In the genomic region with DNA sequence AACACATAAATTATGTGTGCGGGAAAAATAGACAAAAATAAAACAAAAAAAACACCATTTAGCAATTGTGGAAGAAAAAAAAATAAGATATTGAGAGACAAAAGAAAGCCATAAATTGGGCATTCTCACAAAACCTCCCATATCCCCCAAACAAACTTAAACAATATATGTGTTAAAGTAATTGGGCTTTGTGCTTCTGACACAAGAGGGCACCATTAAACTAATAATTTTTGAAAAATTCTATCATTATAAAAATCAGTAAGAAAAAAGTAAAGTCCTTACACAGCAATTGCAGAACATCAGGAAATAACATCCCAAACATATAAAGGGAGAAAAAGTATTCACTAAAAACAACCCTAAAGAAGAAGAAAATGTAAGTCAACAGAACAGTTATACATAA, we compare ENCODE assay signal across 15 cellular contexts.
DNase-seq lines count a peak whose midpoint lies in the region; ATAC-seq, FAIRE-seq and TF ChIP-seq lines count a peak whose summit lies in the region.
"Had no signal": no experiment of that assay in that cellular context is flagged by ENCODE, and none has a peak within 500 bp of the region (broad histone marks: within the 10 kb centered on the region; RNA-seq: fewer than 3 reads in every experiment).

No MANE protein-coding gene starts in this region.

- no peak overlapping the region for H4K8ac ChIP-seq in mesenchymal stem cell (ENCODE audit: low read length)

- no peaks in the 10 kb centered on the region for H3K9me3 Mint-ChIP-seq in MCF 10A (ENCODE audit: unreplicated experiment)
- no peaks in the 10 kb centered on the region for H3K9me3 Mint-ChIP-seq in brain

- no peak overlapping the region for H3K4ac ChIP-seq in mesenchymal stem cell (ENCODE audit: low read depth in 1 of 2, low read length in 2 of 2)

- TF ChIP-seq CTCF in MCF 10A (IDR thresholded peaks at IDR 0.05; ENCODE audit: unreplicated experiment) (peak; percentile 44), breast epithelium (IDR thresholded peaks at IDR 0.05) (no peak), brain (conservative IDR thresholded peaks at IDR 0.05) (peak; percentile 49 to 59)

- no peak overlapping the region for H3K27ac ChIP-seq in breast epithelium
- H3K27ac ChIP-seq in mesenchymal stem cell (ENCODE audit: low read length, poor library complexity, severe bottlenecking): no peak overlapping the region

- POLR2A ChIA-PET in MCF 10A (lab: Yijun Ruan, JAX): no interaction called here

- no TSS peak for BruUV-seq in MCF 10A (replicated peaks; lab: Mats Ljungman, UMichigan)

- H2BK15ac ChIP-seq in mesenchymal stem cell (ENCODE audit: low read depth, poor library complexity, severe bottlenecking): no peak overlapping the region

- H3K27me3 Mint-ChIP-seq in MCF 10A (ENCODE audit: insufficient read depth, unreplicated experiment) (no peaks in the 10 kb centered on the region), brain (no peaks in the 10 kb centered on the region)

- H3K9me3 ChIP-seq in breast epithelium (no peaks in the 10 kb centered on the region), mesenchymal stem cell (ENCODE audit: control insufficient read depth, low read length) (no peaks in the 10 kb centered on the region)

- H2AK5ac ChIP-seq in mesenchymal stem cell (ENCODE audit: low read length, severe bottlenecking): no peak overlapping the region

- H3K36me3 ChIP-seq in breast epithelium: peaks cover 10% of the 10 kb centered on the region
- H3K36me3 ChIP-seq in mesenchymal stem cell (ENCODE audit: control insufficient read depth in 1 of 2, insufficient read depth in 2 of 2, low read depth in 1 of 2, low read length in 2 of 2): no peaks in the 10 kb centered on the region

- TF ChIP-seq POLR2A in breast epithelium (IDR thresholded peaks at IDR 0.05): no peak

- H4K91ac ChIP-seq in mesenchymal stem cell (ENCODE audit: low read length): no peak overlapping the region

- peak; percentile 20 for DNase-seq in MCF 10A (ENCODE audit: unreplicated experiment)
- no peak for DNase-seq in breast epithelium (ENCODE audit: low spot score in 2 of 2)
- peak; percentile 4 for DNase-seq in NCI-H1694 (lab: John Stamatoyannopoulos, UW)
- peak; percentile 2 for DNase-seq in urothelium cell line (ENCODE audit: low spot score)
- no peak for DNase-seq in mesenchymal stem cell
- no peak for DNase-seq in stimulated activated CD4-positive, alpha-beta T cell treated with anti-CD3 and anti-CD28 coated beads, Interleukin-4, amount 100 ng/mL, for 4 hours
- DNase-seq: amygdala; EL; SIG-M5; stimulated activated CD4-positive, alpha-beta T cell treated with anti-CD3 and anti-CD28 coated beads, Interleukin-2, amount 100 ng/mL, for 48 hours; stimulated activated naive CD8-positive, alpha-beta T cell treated with anti-CD3 and anti-CD28 coated beads, Interleukin-15, Interleukin-2, amounts not matched to agents 100 U/mL and 50 U/mL, for 24 hours had no signal

- H3K4me3 Mint-ChIP-seq in MCF 10A (ENCODE audit: unreplicated experiment) (no peak overlapping the region), brain (no peak overlapping the region)

- H2AFZ ChIP-seq in mesenchymal stem cell (ENCODE audit: low read depth, low read length): no peak overlapping the region

- H3K79me1 ChIP-seq in mesenchymal stem cell (replicated peaks; ENCODE audit: low read length, poor library complexity, severe bottlenecking): no peaks in the 10 kb centered on the region

- no peak overlapping the region for H3K23ac ChIP-seq in mesenchymal stem cell (ENCODE audit: low read length in 2 of 2)

- H3K4me1 Mint-ChIP-seq in MCF 10A (ENCODE audit: insufficient read depth, unreplicated experiment): no peaks in the 10 kb centered on the region
- no peaks in the 10 kb centered on the region for H3K4me1 Mint-ChIP-seq in brain

- CTCF ChIA-PET in MCF 10A (lab: Yijun Ruan, JAX): interaction anchor here (0.6 to 0.9 kb wide), 10 partner anchors 34 to 1548 kb away, joined by 3 to 5 read pairs (median 3); no protein-coding TSS in a partner anchor

- H2BK12ac ChIP-seq in mesenchymal stem cell (ENCODE audit: low read length in 2 of 2): no peak overlapping the region

- H3K4me2 ChIP-seq in mesenchymal stem cell (ENCODE audit: low read length, poor library complexity, severe bottlenecking): no peak overlapping the region

- H3K4me3 ChIP-seq in breast epithelium (no peak overlapping the region), mesenchymal stem cell (ENCODE audit: insufficient read depth in 1 of 2, low read depth in 1 of 2, low read length in 2 of 2) (no peak overlapping the region)

- H3K18ac ChIP-seq in mesenchymal stem cell (ENCODE audit: low read depth in 1 of 2, low read length in 2 of 2): no peak overlapping the region

- no peak overlapping the region for H2BK5ac ChIP-seq in mesenchymal stem cell (ENCODE audit: low read depth, low read length, poor library complexity, severe bottlenecking)

- no peak overlapping the region for H3K14ac ChIP-seq in mesenchymal stem cell (ENCODE audit: low read length in 2 of 2)

- intact Hi-C loops in MCF 10A (cut with micrococcal nuclease) (loop anchor here (1.0 to 5.0 kb wide), 3 partner anchors 188 to 1059 kb away; no protein-coding TSS in a partner anchor), breast epithelium (cut with DNase I; ENCODE audit: low total_unique reads) (no loop called here)

- H3K9ac ChIP-seq in mesenchymal stem cell (ENCODE audit: low read length): no peak overlapping the region

- H3K27ac Mint-ChIP-seq in MCF 10A (ENCODE audit: low read depth, unreplicated experiment) (no peak overlapping the region), brain (no peak overlapping the region)

- no CpG with 5 or more reads among the region's 1 CpG for WGBS in mesenchymal stem cell

- no peak for ATAC-seq in HG03139 (IDR thresholded peaks at IDR 0.05; ENCODE audit: unreplicated experiment)
- ATAC-seq: HCT116; stimulated activated naive CD8-positive, alpha-beta T cell treated with anti-CD3 and anti-CD28 coated beads, Interleukin-15, Interleukin-2, amounts not matched to agents 100 U/mL and 50 U/mL, for 24 hours had no signal

- H3K36me3 Mint-ChIP-seq in MCF 10A (ENCODE audit: insufficient read depth, unreplicated experiment) (no peaks in the 10 kb centered on the region), brain (no peaks in the 10 kb centered on the region)

- H3K4me1 ChIP-seq in breast epithelium (no peaks in the 10 kb centered on the region), mesenchymal stem cell (ENCODE audit: control insufficient read depth, insufficient read depth, low read depth, low read length) (no peaks in the 10 kb centered on the region)

- no peaks in the 10 kb centered on the region for H3K27me3 ChIP-seq in breast epithelium
- no peaks in the 10 kb centered on the region for H3K27me3 ChIP-seq in mesenchymal stem cell (ENCODE audit: control insufficient read depth in 1 of 2, insufficient read depth in 1 of 2, low read length in 2 of 2)

- H2BK120ac ChIP-seq in mesenchymal stem cell (ENCODE audit: low read depth, low read length): no peak overlapping the region

- FAIRE-seq in urothelium cell line (lab: Jason Lieb, UNC): no peak
- FAIRE-seq: islet of Langerhans had no signal

Comparison
In these comparisons a context has a peak if more than half of its experiments do, and no peak if none do; other contexts are left out.
1. DNase-seq: peak in MCF 10A (single experiment), NCI-H1694 (single experiment) and urothelium cell line (single experiment); none in breast epithelium (0 of 2), mesenchymal stem cell (single experiment) and stimulated activated CD4-positive, alpha-beta T cell treated with anti-CD3 and anti-CD28 coated beads, Interleukin-4, amount 100 ng/mL, for 4 hours (0 of 2).
2. CTCF ChIP-seq: peak in MCF 10A (single experiment) and brain (2 of 2); none in breast epithelium (0 of 3).